ENCODE assay signal across 21 cellular contexts in the genomic region with DNA sequence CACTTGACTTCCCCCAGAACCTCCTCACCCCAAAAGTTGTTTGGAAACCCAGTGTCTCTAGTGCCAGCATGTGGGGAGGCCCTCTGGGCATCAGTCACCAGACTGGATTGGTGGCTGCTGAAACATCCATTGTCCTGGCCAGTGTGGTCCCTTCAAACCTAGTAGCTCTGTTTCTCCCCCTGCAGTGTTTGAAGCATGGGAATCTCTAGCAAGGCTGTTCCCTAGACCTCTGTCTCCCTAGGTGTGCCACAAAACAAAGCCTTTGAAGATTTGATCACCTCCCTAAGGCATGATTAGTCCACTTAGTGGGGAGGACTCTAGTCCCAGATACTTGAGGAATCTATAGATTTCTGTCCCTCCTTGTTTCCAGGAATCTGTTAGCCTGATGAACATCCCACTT.
DNase-seq lines count a peak whose midpoint lies in the region; ATAC-seq, FAIRE-seq and TF ChIP-seq lines count a peak whose summit lies in the region.
"Had no signal": no experiment of that assay in that cellular context is flagged by ENCODE, and none has a peak within 500 bp of the region (broad histone marks: within the 10 kb centered on the region; RNA-seq: fewer than 3 reads in every experiment).

No MANE protein-coding gene starts in this region.

- BruUV-seq in PC-9 (replicated peaks; lab: Mats Ljungman, UMichigan) = no TSS peak

- no peaks in the 10 kb centered on the region for H3K79me2 ChIP-seq in PC-9 (ENCODE audit: low read depth)

- H2AFZ ChIP-seq in PC-9 = no peak overlapping the region

- no peaks in the 10 kb centered on the region for H3K9me3 Mint-ChIP-seq in endodermal cell

- H3K27me3 Mint-ChIP-seq in endodermal cell (ENCODE audit: insufficient read depth) = no peaks in the 10 kb centered on the region

- no peaks in the 10 kb centered on the region for H3K36me3 ChIP-seq in PC-9 (ENCODE audit: low read depth)
- H3K36me3 ChIP-seq in endodermal cell (ENCODE audit: control insufficient read depth, insufficient read depth, low read length) = no peaks in the 10 kb centered on the region
- no peaks in the 10 kb centered on the region for H3K36me3 ChIP-seq in mucosa of rectum (ENCODE audit: control insufficient read depth in 2 of 2, insufficient read depth in 2 of 2, low read length in 2 of 2)
- H3K36me3 ChIP-seq: BLaER1 treated with 17β-estradiol and CSF1 and Interleukin-3, amounts not matched to agents 10 nM and 100 nM; SJCRH30 had no signal

- no peak for ATAC-seq in A549
- ATAC-seq: HepG2 had no signal

- no peak for TF ChIP-seq EP300 in A549 (IDR thresholded peaks at IDR 0.05)

- H3K9me3 ChIP-seq in A549 (no peaks in the 10 kb centered on the region), PC-9 (ENCODE audit: insufficient read depth, low read depth) (no peaks in the 10 kb centered on the region), endodermal cell (ENCODE audit: control insufficient read depth, low read length) (no peaks in the 10 kb centered on the region), mucosa of rectum (ENCODE audit: control insufficient read depth in 2 of 2, low read length in 2 of 2) (no peaks in the 10 kb centered on the region)
- H3K9me3 ChIP-seq: BLaER1 treated with 17β-estradiol and CSF1 and Interleukin-3, amounts not matched to agents 10 nM and 100 nM; SJCRH30 had no signal

- TF ChIP-seq CTCF in A549 (IDR thresholded peaks at IDR 0.05) = no peak
- no peak for TF ChIP-seq CTCF in PC-9 (conservative IDR thresholded peaks at IDR 0.05)
- no peak for TF ChIP-seq CTCF in endodermal cell (conservative IDR thresholded peaks at IDR 0.05)

- no peak overlapping the region for H3K4me3 Mint-ChIP-seq in endodermal cell

- H3K4me3 ChIP-seq in A549 = no peak overlapping the region
- no peak overlapping the region for H3K4me3 ChIP-seq in PC-9
- no peak overlapping the region for H3K4me3 ChIP-seq in endodermal cell (ENCODE audit: low read length)
- no peak overlapping the region for H3K4me3 ChIP-seq in mucosa of rectum (ENCODE audit: low read length in 2 of 2)
- H3K4me3 ChIP-seq: BLaER1 treated with 17β-estradiol and CSF1 and Interleukin-3, amounts not matched to agents 10 nM and 100 nM; SJCRH30 had no signal

- peaks cover 60% of the 10 kb centered on the region for H3K4me1 ChIP-seq in A549
- peaks cover 62% of the 10 kb centered on the region for H3K4me1 ChIP-seq in PC-9 (replicated peaks; ENCODE audit: insufficient read depth)
- no peaks in the 10 kb centered on the region for H3K4me1 ChIP-seq in endodermal cell (ENCODE audit: control insufficient read depth, insufficient read depth, low read length)
- H3K4me1 ChIP-seq in mucosa of rectum (ENCODE audit: control insufficient read depth in 2 of 2, insufficient read depth in 2 of 2, low read length in 2 of 2) = peaks cover 21 to 34% of the 10 kb centered on the region in 2 donors
- H3K4me1 ChIP-seq: SJCRH30 had no signal

- CTCF ChIA-PET in A549 (lab: Yijun Ruan, JAX) = interaction anchor here (0.7 to 2.2 kb wide), 5 partner anchors 9 to 91 kb away, joined by 3 to 6 read pairs (median 3); no protein-coding TSS in a partner anchor
- CTCF ChIA-PET in PC-9 (lab: Charles Lee) = no interaction called here

- H3F3A ChIP-seq in PC-9 (ENCODE audit: insufficient read depth, low read depth) = peaks cover 31% of the 10 kb centered on the region

- H3K27ac Mint-ChIP-seq in endodermal cell = no peak overlapping the region

- H3K9me2 ChIP-seq in PC-9 (ENCODE audit: insufficient read depth) = no peaks in the 10 kb centered on the region

- no peak overlapping the region for H3K9ac ChIP-seq in endodermal cell (ENCODE audit: extremely low read depth, low read length, poor library complexity, severe bottlenecking)
- H3K9ac ChIP-seq in mucosa of rectum (ENCODE audit: low read depth in 1 of 2, low read length in 2 of 2) = no peak overlapping the region
- H3K9ac ChIP-seq: BLaER1 treated with 17β-estradiol and CSF1 and Interleukin-3, amounts not matched to agents 10 nM and 100 nM; KMS-11 had no signal

- H3K36me3 Mint-ChIP-seq in endodermal cell (ENCODE audit: low read depth) = no peaks in the 10 kb centered on the region

- H3K27me3 ChIP-seq in PC-9 (ENCODE audit: insufficient read depth, low read depth) = no peaks in the 10 kb centered on the region
- H3K27me3 ChIP-seq in endodermal cell (ENCODE audit: control insufficient read depth, insufficient read depth, low read length, poor library complexity, severe bottlenecking) = no peaks in the 10 kb centered on the region
- H3K27me3 ChIP-seq in mucosa of rectum (ENCODE audit: control insufficient read depth in 2 of 2, insufficient read depth in 2 of 2, low read length in 2 of 2) = no peaks in the 10 kb centered on the region
- H3K27me3 ChIP-seq: BLaER1 treated with 17β-estradiol and CSF1 and Interleukin-3, amounts not matched to agents 10 nM and 100 nM; SJCRH30 had no signal

- TF ChIP-seq POLR2A in A549 (IDR thresholded peaks at IDR 0.05; ENCODE audit: low read length) = no peak

- no peaks in the 10 kb centered on the region for H4K20me1 ChIP-seq in PC-9 (ENCODE audit: insufficient read depth)
- H4K20me1 ChIP-seq: BLaER1 treated with 17β-estradiol and CSF1 and Interleukin-3, amounts not matched to agents 10 nM and 100 nM had no signal

- TF ChIP-seq RAD21 in A549 (conservative IDR thresholded peaks at IDR 0.05 in 1 of 2, IDR thresholded peaks at IDR 0.05 in 1 of 2) = no peak

- DNase-seq in A549 (ENCODE audit: low read depth in 1 of 2, low spot score in 1 of 2) (no peak), PC-9 (peak in 1 of 2 experiments; percentile 47), endodermal cell (peak; percentile 45), DMS 273 treated with DMSO at 0.1 percent for 48 hours (lab: John Stamatoyannopoulos, UW) (no peak), NCI-H146 (lab: John Stamatoyannopoulos, UW) (no peak), HUDEP-2 (lab: John Stamatoyannopoulos, UW; ENCODE audit: unreplicated experiment in 76 of 76) (no peak)
- DNase-seq in stimulated activated CD4-positive, alpha-beta T cell treated with anti-CD3 and anti-CD28 coated beads, Interleukin-2, amount 100 ng/mL, for 48 hours = no peak
- DNase-seq: DND-41, GDM1, NCI-H1092, NCI-H2107, NCI-H345, NCI-H526 treated with DMSO at 0.1 percent for 48 hours, SJCRH30 had no signal

- POLR2A ChIA-PET in A549 (lab: Yijun Ruan, JAX) (no interaction called here), PC-9 (lab: Charles Lee; ENCODE audit: unreplicated experiment) (interaction anchor here (0.6 kb wide), 1 partner anchor 46 kb away, joined by 6 read pairs; no protein-coding TSS in a partner anchor)

- intact Hi-C loops in PC-9 (cut with micrococcal nuclease; ENCODE audit: unreplicated experiment) = loop anchor here (5.0 kb wide), 1 partner anchor 154 kb away; no protein-coding TSS in a partner anchor

- FAIRE-seq in A549 (lab: Jason Lieb, UNC) = no peak
- FAIRE-seq: GM12891, GM18507, H1, HepG2 had no signal

- no peak overlapping the region for H3K4me2 ChIP-seq in A549
- H3K4me2 ChIP-seq in PC-9 = no peak overlapping the region
- H3K4me2 ChIP-seq: BLaER1 treated with 17β-estradiol and CSF1 and Interleukin-3, amounts not matched to agents 10 nM and 100 nM; KMS-11 had no signal

- peak overlapping the region; percentile 19 to 22; a peak in 1 of 6 replicates for H3K27ac ChIP-seq in A549
- H3K27ac ChIP-seq in PC-9 = 0 out of 2 replicates have a peak overlapping the region, but pooled peaks have one; percentile 69
- no peak overlapping the region for H3K27ac ChIP-seq in endodermal cell (ENCODE audit: low read depth, low read length)
- peak overlapping the region; percentile 87 to 89 for H3K27ac ChIP-seq in mucosa of rectum (ENCODE audit: low read depth in 2 of 2, low read length in 2 of 2)
- H3K27ac ChIP-seq: BLaER1 treated with 17β-estradiol and CSF1 and Interleukin-3, amounts not matched to agents 10 nM and 100 nM; KMS-11; SJCRH30 had no signal

- H3K4me1 Mint-ChIP-seq in endodermal cell = no peaks in the 10 kb centered on the region

TF ChIP-seq in A549, 52 proteins besides CTCF, POLR2A, EP300 and RAD21:
- TF ChIP-seq KDM5A (IDR thresholded peaks at IDR 0.05) (no peak), HOXB13 (CRISPR knock-in tag; IDR thresholded peaks at IDR 0.05; ENCODE audit: low read depth) (no peak), CEBPB (IDR thresholded peaks at IDR 0.05) (no peak), MAFK (IDR thresholded peaks at IDR 0.05; ENCODE audit: partially characterized antibody) (no peak), ZC3H11A (IDR thresholded peaks at IDR 0.05) (no peak), HDAC2 (IDR thresholded peaks at IDR 0.05) (no peak), RFX5 (IDR thresholded peaks at IDR 0.05) (no peak), FOXS1 (CRISPR knock-in tag; IDR thresholded peaks at IDR 0.05) (no peak)
- TF ChIP-seq, protein P1, sequence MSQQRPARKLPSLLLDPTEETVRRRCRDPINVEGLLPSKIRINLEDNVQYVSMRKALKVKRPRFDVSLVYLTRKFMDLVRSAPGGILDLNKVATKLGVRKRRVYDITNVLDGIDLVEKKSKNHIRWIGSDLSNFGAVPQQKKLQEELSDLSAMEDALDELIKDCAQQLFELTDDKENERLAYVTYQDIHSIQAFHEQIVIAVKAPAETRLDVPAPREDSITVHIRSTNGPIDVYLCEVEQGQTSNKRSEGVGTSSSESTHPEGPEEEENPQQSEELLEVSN (IDR thresholded peaks at IDR 0.05; ENCODE audit: borderline replicate concordance, low read depth) = no peak
